ENCODE assay signal across 1 cellular context in the genomic region with DNA sequence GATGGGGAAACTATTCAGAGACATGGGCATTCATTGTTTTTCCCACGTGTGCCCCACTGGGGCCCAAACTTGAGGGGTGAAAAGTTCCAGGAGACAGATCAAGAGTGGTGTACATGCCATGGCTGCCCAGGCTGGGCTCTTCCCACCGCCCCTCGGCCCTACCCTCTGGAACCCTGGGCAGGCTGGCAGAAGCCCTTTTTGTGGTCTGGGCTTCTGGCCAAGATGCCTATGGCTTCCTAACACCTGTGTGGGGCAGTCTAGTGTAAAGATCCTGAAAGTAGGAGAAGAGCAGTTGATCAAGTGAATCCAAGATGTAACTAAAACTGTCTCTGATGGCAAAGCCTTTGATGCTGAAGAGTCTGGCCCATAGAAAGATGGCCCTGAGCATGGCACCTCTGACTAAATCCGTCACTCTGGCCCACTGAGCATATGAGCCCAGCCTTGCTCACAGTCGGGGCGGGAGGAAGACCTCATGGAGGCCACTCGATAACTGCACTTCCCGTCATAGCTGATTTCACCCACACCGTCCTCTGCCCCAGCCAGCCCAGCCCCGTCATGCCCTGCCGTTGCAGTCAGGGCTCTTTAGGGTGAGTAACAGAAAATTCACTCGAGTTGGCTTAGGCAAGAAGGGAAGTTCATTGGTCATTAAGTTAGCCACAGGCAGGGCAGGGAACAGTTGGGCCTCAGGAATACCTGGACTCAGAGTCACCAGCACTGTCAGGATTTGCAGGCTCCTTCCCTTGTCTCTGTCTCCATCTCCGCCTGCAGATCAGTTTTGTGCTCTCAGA.
TF ChIP-seq lines count a peak whose summit lies in the region.

No MANE protein-coding gene starts in this region.

TF ChIP-seq in H1, 55 proteins besides CTCF, POLR2A, EP300 and RAD21:
- no peak for TF ChIP-seq HDAC2 (IDR thresholded peaks at IDR 0.05; ENCODE audit: borderline replicate concordance in 1 of 2, low read depth in 2 of 2, low read length in 2 of 2)
